Comparison of ENCODE assay signal across 16 cellular contexts in genomic region chr15:57149196-57149595, GRCh38.
A peak's percentile ranks its signal among the peaks of the same experiment; 100 is the strongest.
DNase-seq lines count a peak whose midpoint lies in the region; ATAC-seq, FAIRE-seq and TF ChIP-seq lines count a peak whose summit lies in the region.
"Had no signal": no experiment of that assay in that cellular context is flagged by ENCODE, and none has a peak within 500 bp of the region (broad histone marks: within the 10 kb centered on the region; RNA-seq: fewer than 3 reads in every experiment).

No MANE protein-coding gene starts in this region.

- DNase-seq in MCF 10A (ENCODE audit: unreplicated experiment) (peak; percentile 72), breast epithelium (ENCODE audit: low spot score in 2 of 2) (no peak), bronchial epithelial cell (ENCODE audit: low read depth) (peak; percentile 63), NCI-H2196 treated with DMSO at 0.1 percent for 48 hours (lab: John Stamatoyannopoulos, UW; ENCODE audit: unreplicated experiment) (no peak), activated gamma-delta T cell treated with Interleukin-2 at 50 U/mL for 16 hours (no peak)
- DNase-seq in activated naive CD4-positive, alpha-beta T cell treated with anti-CD3 and anti-CD28 coated beads, Interleukin-2, amount 10 ng/mL, durations not matched to agents 7 days and 5 days: no peak
- DNase-seq: activated CD4-positive, alpha-beta memory T cell treated with anti-CD3 and anti-CD28 coated beads for 36 hours; anterior cingulate cortex; CD8-positive, alpha-beta memory T cell; effector CD8-positive, alpha-beta T cell had no signal

- TF ChIP-seq CTCF in MCF 10A (IDR thresholded peaks at IDR 0.05; ENCODE audit: unreplicated experiment) (no peak), breast epithelium (IDR thresholded peaks at IDR 0.05) (no peak), bronchial epithelial cell (IDR thresholded peaks at IDR 0.05; ENCODE audit: insufficient read depth, low read length, severe bottlenecking) (no peak), gastroesophageal sphincter (IDR thresholded peaks at IDR 0.05) (no peak)

- peaks cover 34% of the 10 kb centered on the region for H3K4me1 Mint-ChIP-seq in MCF 10A (ENCODE audit: insufficient read depth, unreplicated experiment)
- peaks cover 23% of the 10 kb centered on the region for H3K4me1 Mint-ChIP-seq in activated naive CD4-positive, alpha-beta T cell treated with anti-CD3 and anti-CD28 coated beads, Interleukin-2, amount 10 ng/mL, durations not matched to agents 7 days and 5 days

- CTCF ChIA-PET in MCF 10A (lab: Yijun Ruan, JAX): interaction anchor here (0.7 to 6.8 kb wide), 6 partner anchors 11 to 231 kb away, joined by 4 to 105 read pairs (median 30); partner anchors contain the start of gene TCF12
- CTCF ChIA-PET in activated naive CD4-positive, alpha-beta T cell treated with anti-CD3 and anti-CD28 coated beads, Interleukin-2, amount 10 ng/mL, durations not matched to agents 7 days and 5 days (lab: Charles Lee): interaction anchor here (0.8 to 6.0 kb wide), 3 partner anchors 11 to 157 kb away, joined by 3 to 80 read pairs (median 5); no protein-coding TSS in a partner anchor

- no peaks in the 10 kb centered on the region for H3K36me3 ChIP-seq in breast epithelium
- H3K36me3 ChIP-seq in bronchial epithelial cell (ENCODE audit: control insufficient read depth, insufficient read depth, low read length): no peaks in the 10 kb centered on the region
- H3K36me3 ChIP-seq in gastroesophageal sphincter: peaks cover 0 to 9% of the 10 kb centered on the region in 2 donors
- peaks cover 7% of the 10 kb centered on the region for H3K36me3 ChIP-seq in skeletal muscle satellite cell (ENCODE audit: insufficient read depth, low read length)
- H3K36me3 ChIP-seq: prostate gland had no signal

- TF ChIP-seq EP300 in gastroesophageal sphincter (IDR thresholded peaks at IDR 0.05): no peak

- H3K9ac ChIP-seq in skeletal muscle satellite cell (ENCODE audit: low read depth, low read length): no peak overlapping the region

- intact Hi-C loops in MCF 10A (cut with micrococcal nuclease) (loop anchor here (5.0 kb wide), 1 partner anchor 132 kb away; no protein-coding TSS in a partner anchor), breast epithelium (cut with DNase I; ENCODE audit: low total_unique reads) (no loop called here)

- H3K4me3 ChIP-seq in breast epithelium (no peak overlapping the region), bronchial epithelial cell (ENCODE audit: low read depth, low read length) (no peak overlapping the region), gastroesophageal sphincter (no peak overlapping the region), skeletal muscle satellite cell (ENCODE audit: low read length) (no peak overlapping the region)
- H3K4me3 ChIP-seq: prostate gland had no signal

- H3K27me3 Mint-ChIP-seq in MCF 10A (ENCODE audit: insufficient read depth, unreplicated experiment): no peaks in the 10 kb centered on the region
- no peaks in the 10 kb centered on the region for H3K27me3 Mint-ChIP-seq in activated naive CD4-positive, alpha-beta T cell treated with anti-CD3 and anti-CD28 coated beads, Interleukin-2, amount 10 ng/mL, durations not matched to agents 7 days and 5 days
- H3K27me3 Mint-ChIP-seq: activated CD4-positive, alpha-beta memory T cell treated with anti-CD3 and anti-CD28 coated beads for 36 hours; CD8-positive, alpha-beta memory T cell had no signal

- H3K4me1 ChIP-seq in breast epithelium (peaks cover 0 to 6% of the 10 kb centered on the region in 2 donors), gastroesophageal sphincter (peaks cover 24 to 58% (median 30%) of the 10 kb centered on the region in 3 donors), skeletal muscle satellite cell (ENCODE audit: control insufficient read depth, insufficient read depth, low read length) (peaks cover 44% of the 10 kb centered on the region)

- no TSS peak for BruUV-seq in MCF 10A (replicated peaks; lab: Mats Ljungman, UMichigan)

- no peak overlapping the region for H3K4me3 Mint-ChIP-seq in MCF 10A (ENCODE audit: unreplicated experiment)
- no peak overlapping the region for H3K4me3 Mint-ChIP-seq in activated naive CD4-positive, alpha-beta T cell treated with anti-CD3 and anti-CD28 coated beads, Interleukin-2, amount 10 ng/mL, durations not matched to agents 7 days and 5 days
- H3K4me3 Mint-ChIP-seq: activated CD4-positive, alpha-beta memory T cell treated with anti-CD3 and anti-CD28 coated beads for 36 hours; activated T-helper 1 cell treated with anti-CD3 and anti-CD28 coated beads, Interleukin-12 subunit alpha, Interleukin-12 subunit beta, Interleukin-2, Interleukin-4 antibody, amounts not matched to agents 30 ng/mL and 10 ng/mL and 1 ng/mL, durations not matched to agents 14 hours and 24 hours and 36 hours; CD8-positive, alpha-beta memory T cell had no signal

- H3K9me3 ChIP-seq in breast epithelium (peaks cover 4 to 16% of the 10 kb centered on the region in 2 donors), gastroesophageal sphincter (no peaks in the 10 kb centered on the region), skeletal muscle satellite cell (replicated peaks; ENCODE audit: low read length) (peaks cover 4% of the 10 kb centered on the region)
- H3K9me3 ChIP-seq: prostate gland had no signal

- H3K27ac Mint-ChIP-seq in MCF 10A (ENCODE audit: low read depth, unreplicated experiment): no peak overlapping the region
- H3K27ac Mint-ChIP-seq in activated naive CD4-positive, alpha-beta T cell treated with anti-CD3 and anti-CD28 coated beads, Interleukin-2, amount 10 ng/mL, durations not matched to agents 7 days and 5 days: no peak overlapping the region
- H3K27ac Mint-ChIP-seq: activated CD4-positive, alpha-beta memory T cell treated with anti-CD3 and anti-CD28 coated beads for 36 hours; activated T-helper 1 cell treated with anti-CD3 and anti-CD28 coated beads, Interleukin-12 subunit alpha, Interleukin-12 subunit beta, Interleukin-2, Interleukin-4 antibody, amounts not matched to agents 30 ng/mL and 10 ng/mL and 1 ng/mL, durations not matched to agents 14 hours and 24 hours and 36 hours; CD8-positive, alpha-beta memory T cell had no signal

- H3K27ac ChIP-seq in breast epithelium: no peak overlapping the region
- H3K27ac ChIP-seq in gastroesophageal sphincter: peak overlapping the region in 3 of 4 donors; percentile 2 to 60 (median 38)

- peaks cover 6% of the 10 kb centered on the region for H3K36me3 Mint-ChIP-seq in MCF 10A (ENCODE audit: insufficient read depth, unreplicated experiment)
- peaks cover 39% of the 10 kb centered on the region for H3K36me3 Mint-ChIP-seq in activated naive CD4-positive, alpha-beta T cell treated with anti-CD3 and anti-CD28 coated beads, Interleukin-2, amount 10 ng/mL, durations not matched to agents 7 days and 5 days

- no peaks in the 10 kb centered on the region for H3K9me3 Mint-ChIP-seq in MCF 10A (ENCODE audit: unreplicated experiment)
- peaks cover 33% of the 10 kb centered on the region for H3K9me3 Mint-ChIP-seq in activated naive CD4-positive, alpha-beta T cell treated with anti-CD3 and anti-CD28 coated beads, Interleukin-2, amount 10 ng/mL, durations not matched to agents 7 days and 5 days

- H3K27me3 ChIP-seq in breast epithelium (no peaks in the 10 kb centered on the region), bronchial epithelial cell (ENCODE audit: control insufficient read depth, insufficient read depth, low read length) (no peaks in the 10 kb centered on the region), gastroesophageal sphincter (no peaks in the 10 kb centered on the region), skeletal muscle satellite cell (ENCODE audit: control insufficient read depth, insufficient read depth, low read length) (no peaks in the 10 kb centered on the region)

- FAIRE-seq in bronchial epithelial cell (lab: Jason Lieb, UNC): no peak
- FAIRE-seq: A204.1, GM12891 had no signal

- POLR2A ChIA-PET in MCF 10A (lab: Yijun Ruan, JAX): interaction anchor here (0.6 to 1.7 kb wide), 4 partner anchors 9 to 261 kb away, joined by 3 to 6 read pairs (median 3); no protein-coding TSS in a partner anchor

- no peak for ATAC-seq in gastroesophageal sphincter

- TF ChIP-seq POLR2A in breast epithelium (IDR thresholded peaks at IDR 0.05): no peak
- no peak for TF ChIP-seq POLR2A in gastroesophageal sphincter (IDR thresholded peaks at IDR 0.05)

- peak overlapping the region; percentile 46 for H3K4me2 ChIP-seq in skeletal muscle satellite cell (ENCODE audit: low read length)

Comparison
In these comparisons a context has a peak if more than half of its experiments do, and no peak if none do; other contexts are left out.
1. DNase-seq: peak in MCF 10A (single experiment) and bronchial epithelial cell (single experiment); none in breast epithelium (0 of 2), NCI-H2196 treated with DMSO at 0.1 percent for 48 hours (single experiment), activated naive CD4-positive, alpha-beta T cell treated with anti-CD3 and anti-CD28 coated beads, Interleukin-2, amount 10 ng/mL, durations not matched to agents 7 days and 5 days (single experiment) and activated gamma-delta T cell treated with Interleukin-2 at 50 U/mL for 16 hours (single experiment).
2. H3K27ac ChIP-seq: peak in gastroesophageal sphincter (3 of 4); none in breast epithelium (0 of 2).